8 cellular contexts compared by ENCODE assay signal in the genomic region with DNA sequence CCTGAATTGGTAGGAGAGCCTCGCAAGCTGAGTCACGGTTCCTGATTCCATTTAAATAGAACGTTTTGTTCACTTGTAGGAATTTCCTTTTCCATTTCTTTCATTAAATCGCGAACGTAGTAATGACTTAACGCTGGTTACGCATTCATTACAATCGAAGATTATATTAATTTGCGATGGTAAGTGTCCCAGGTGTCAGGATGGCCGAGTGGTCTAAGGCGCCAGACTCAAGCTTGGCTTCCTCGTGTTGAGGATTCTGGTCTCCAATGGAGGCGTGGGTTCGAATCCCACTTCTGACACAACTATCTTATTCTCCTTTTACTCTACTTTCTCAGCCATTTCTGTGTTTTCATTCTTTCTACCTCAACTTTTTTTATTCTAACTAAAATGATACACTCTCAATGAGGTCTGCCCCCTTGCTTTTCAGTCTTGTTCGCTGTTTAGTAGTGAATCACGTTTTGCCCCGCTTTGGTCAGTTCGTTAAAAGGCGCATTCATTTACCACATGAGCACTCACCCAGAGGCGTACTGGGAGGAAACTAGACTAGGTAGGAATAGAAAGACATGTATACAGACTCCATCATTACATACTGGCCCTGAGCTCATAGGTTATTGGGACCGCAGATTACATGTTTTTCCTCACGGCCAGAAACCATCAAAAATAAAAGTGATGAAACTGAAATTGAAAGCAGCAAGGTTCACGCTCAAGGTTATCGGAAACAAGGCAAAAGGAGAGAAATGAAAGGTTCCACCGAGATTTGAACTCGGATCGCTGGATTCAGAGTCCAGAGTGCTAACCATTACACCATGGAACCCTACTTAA. TPM values are rescaled to one million over a fixed set of nuclear protein-coding genes. Genes with fewer than 3 reads are reported as not detected.
DNase-seq lines count a peak whose midpoint lies in the region; ATAC-seq, FAIRE-seq and TF ChIP-seq lines count a peak whose summit lies in the region.

No MANE protein-coding gene starts in this region.

- peak overlapping the region; percentile 62 for H3K27ac ChIP-seq in ectodermal cell (ENCODE audit: insufficient read depth, low read depth, low read length, poor library complexity, severe bottlenecking)
- peak overlapping the region; percentile 48 to 82 for H3K27ac ChIP-seq in lung (ENCODE audit: low read depth in 1 of 2, low read length in 1 of 2)

- WGBS in ectodermal cell, 2 experiments = 1% methylated on average over 27 to 28 of the region's 28 CpGs
- 0 to 1% methylated on average over 28 of the region's 28 CpGs for whole genome bisulfite sequencing in lung, 2 donors

- peak; percentile 82 for DNase-seq in AG10803 (ENCODE audit: low read depth)
- no peak for DNase-seq in GM19239 (ENCODE audit: insufficient read length, low spot score)
- peak; percentile 76 for DNase-seq in NCI-H774 (lab: John Stamatoyannopoulos, UW)
- peak; percentile 77 to 81 for DNase-seq in activated CD4-positive, alpha-beta T cell treated with anti-CD3 and anti-CD28 coated beads, Interleukin-2, amount 50 U/mL, for 48 hours
- peak; percentile 63 for DNase-seq in lung (ENCODE audit: low spot score)
- DNase-seq in stimulated activated CD4-positive, alpha-beta T cell treated with anti-CD3 and anti-CD28 coated beads, TNF-alpha, amount 100 ng/mL, for 1 hour (ENCODE audit: low read depth in 3 of 3, low spot score in 1 of 3) = peak in 2 of 3 donors; percentile 57 to 62

- peak overlapping the region; percentile 82 for H3K4me3 ChIP-seq in AG10803 (ENCODE audit: low read length)
- peak overlapping the region; percentile 87 for H3K4me3 ChIP-seq in ectodermal cell (ENCODE audit: insufficient read depth, low read depth, low read length)
- H3K4me3 ChIP-seq in lung = peak overlapping the region; percentile 40

- ATAC-seq in HG03442 (IDR thresholded peaks at IDR 0.05; ENCODE audit: unreplicated experiment) (peak; percentile 53), lung (ENCODE audit: insufficient read depth, low FRiP score) (peak; percentile 71)

- no peaks in the 10 kb centered on the region for H3K27me3 ChIP-seq in ectodermal cell (ENCODE audit: control insufficient read depth, insufficient read depth, low read length, poor library complexity, severe bottlenecking)
- no peaks in the 10 kb centered on the region for H3K27me3 ChIP-seq in lung (ENCODE audit: control insufficient read depth, insufficient read depth)

- H3K9me3 ChIP-seq in ectodermal cell (ENCODE audit: control insufficient read depth, low read length) (no peaks in the 10 kb centered on the region), lung (ENCODE audit: control insufficient read depth in 2 of 2, insufficient read depth in 1 of 2, low read length in 1 of 2) (no peaks in the 10 kb centered on the region)

- H3K4me1 ChIP-seq in ectodermal cell (ENCODE audit: control insufficient read depth, insufficient read depth, low read length) (no peaks in the 10 kb centered on the region), lung (ENCODE audit: control insufficient read depth in 2 of 2, insufficient read depth in 2 of 2, low read length in 2 of 2) (peaks cover 0 to 7% of the 10 kb centered on the region in 2 donors)

- peak; percentile 85 for FAIRE-seq in GM19239 (lab: Jason Lieb, UNC)

- 0 out of 2 replicates have a peak, but pooled peaks have one; percentile 1 for TF ChIP-seq CTCF in AG10803 (conservative IDR thresholded peaks at IDR 0.05; ENCODE audit: low read length)
- TF ChIP-seq CTCF in lung (IDR thresholded peaks at IDR 0.05; ENCODE audit: control extremely low read depth, extremely low read depth) = no peak

- no peaks in the 10 kb centered on the region for H3K36me3 ChIP-seq in ectodermal cell (ENCODE audit: control insufficient read depth, insufficient read depth, low read length)
- no peaks in the 10 kb centered on the region for H3K36me3 ChIP-seq in lung (ENCODE audit: control insufficient read depth in 2 of 2, insufficient read depth in 2 of 2, low read length in 2 of 2)

RNA-seq across cellular contexts. Expression of a gene that starts 17.3 kb away (rescaled TPM):
- polyA plus RNA-seq in ectodermal cell (2013, experiment 1 of 4) = 66.1 TPM
- 64.5 TPM for polyA plus RNA-seq in ectodermal cell (2013, experiment 2 of 4)
- polyA plus RNA-seq in ectodermal cell (2013, experiment 3 of 4) = 49.7 TPM
- polyA plus RNA-seq in ectodermal cell (2013, experiment 4 of 4) = 55.0 TPM
- total RNA-seq in lung = 10 to 100 TPM; 47.0 to 81.9 TPM
- polyA plus RNA-seq in lung = 10 to 100 TPM; 34.8 to 45.1 TPM
